Comparison of ENCODE assay signal across 1 cellular context in genomic region chr19:18460313-18460712, GRCh38.
TF ChIP-seq lines count a peak whose summit lies in the region.

No MANE protein-coding gene starts in this region.

TF ChIP-seq in HepG2, 621 proteins besides CTCF, POLR2A, EP300 and RAD21:
- no peak for TF ChIP-seq MXD3 (CRISPR knock-in tag; IDR thresholded peaks at IDR 0.05)
- TF ChIP-seq PAF1 (CRISPR knock-in tag; IDR thresholded peaks at IDR 0.05), result no peak
- peak; percentile 68; the same call in 1 of the 2 replicates for TF ChIP-seq LCORL (IDR thresholded peaks at IDR 0.05)
- no peak for TF ChIP-seq LCORL (CRISPR knock-in tag; IDR thresholded peaks at IDR 0.05)
